Comparison of ENCODE assay signal across 19 cellular contexts in the genomic region with DNA sequence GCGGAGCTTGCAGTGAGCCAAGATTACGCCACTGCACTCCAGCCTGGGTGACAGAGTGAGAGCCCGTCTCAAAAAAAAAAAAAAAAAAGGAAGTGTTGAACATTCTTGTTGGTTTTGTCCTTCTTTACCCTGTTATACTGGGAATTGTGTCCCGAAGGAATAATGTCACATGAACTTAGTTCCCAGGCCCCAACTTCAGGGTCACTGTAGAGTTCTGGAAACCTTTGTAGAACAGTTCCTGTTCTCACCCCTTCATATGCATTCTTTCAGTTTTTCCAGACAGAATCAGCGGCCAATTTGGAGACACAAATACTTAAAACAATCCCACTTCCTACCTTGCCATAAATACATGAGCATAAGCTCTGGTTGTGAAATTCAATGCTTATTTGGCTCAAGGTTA.
"Had no signal": no experiment of that assay in that cellular context is flagged by ENCODE, and none has a peak within 500 bp of the region (broad histone marks: within the 10 kb centered on the region; RNA-seq: fewer than 3 reads in every experiment).

No MANE protein-coding gene starts in this region.

- H3K36me3 ChIP-seq: cardiac muscle cell, esophagus squamous epithelium, left lung, neutrophil had no signal

- DNase-seq: effector memory CD4-positive, alpha-beta T cell; esophagus squamous epithelium; foreskin melanocyte; head of caudate nucleus; hypothalamus; kidney glomerular epithelial cell; left lung; mesendoderm; naive thymus-derived CD4-positive, alpha-beta T cell; posterior cingulate gyrus; stimulated activated CD4-positive, alpha-beta T cell treated with anti-CD3 and anti-CD28 coated beads, Interleukin-2, amount 100 ng/mL, for 48 hours; stimulated activated naive CD4-positive, alpha-beta T cell treated with Interleukin-2 at 50 U/mL for 16 hours; trophoblast cell had no signal

- ATAC-seq: left lung; naive thymus-derived CD4-positive, alpha-beta T cell had no signal

- H3K9me3 ChIP-seq: neutrophil had no signal

- H3K27ac ChIP-seq: cardiac muscle cell, coronary artery, epithelial cell of prostate, esophagus squamous epithelium, left lung, neutrophil had no signal

- H3K27me3 ChIP-seq: cardiac muscle cell, esophagus squamous epithelium, left lung had no signal

- H3K4me3 ChIP-seq: cardiac muscle cell, coronary artery, esophagus squamous epithelium, left lung, lung, smooth muscle cell had no signal
